Comparison of ENCODE assay signal across 21 cellular contexts in the genomic region with DNA sequence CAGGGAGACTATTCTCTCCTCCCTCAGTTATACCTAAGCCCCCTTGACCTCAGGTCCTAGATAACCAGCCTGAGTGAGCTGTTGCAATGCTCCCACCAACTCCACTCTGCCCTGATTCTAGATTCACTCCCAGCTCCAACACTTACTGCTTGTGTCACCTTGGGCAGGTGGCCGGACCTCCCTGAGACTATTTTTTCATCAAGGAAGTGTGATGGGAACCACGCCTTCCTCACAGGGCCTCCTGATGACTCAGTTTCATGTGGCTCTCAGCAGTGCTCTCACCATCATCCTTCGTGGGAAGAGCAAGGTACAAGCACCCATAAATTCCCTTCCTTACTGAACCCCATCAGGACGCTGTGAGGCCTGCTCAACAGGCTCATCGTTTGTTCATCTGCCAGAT.
"Had no signal": no experiment of that assay in that cellular context is flagged by ENCODE, and none has a peak within 500 bp of the region (broad histone marks: within the 10 kb centered on the region; RNA-seq: fewer than 3 reads in every experiment).

No MANE protein-coding gene starts in this region.

- H3K27me3 ChIP-seq: MG63, SJCRH30 had no signal

- H3K4me3 ChIP-seq: MG63, SJCRH30 had no signal

- H3K27ac ChIP-seq: RWPE1, SJCRH30 had no signal

- H3K4me1 ChIP-seq: SJCRH30 had no signal

- H3K36me3 ChIP-seq: MG63, SJCRH30 had no signal

- ATAC-seq: Panc1, PC-3, SK-N-SH treated with all-trans-retinoic acid at 6 μM for 48 hours had no signal

- DNase-seq: Karpas-422, KG1, MG63, NCI-H1092, NCI-H1105 treated with DMSO at 0.1 percent for 48 hours, NCI-H1417 treated with DMSO at 0.1 percent for 48 hours, NCI-H146, NCI-H1694 treated with DMSO at 0.1 percent for 48 hours, NCI-H1930, NCI-H2081, NCI-H2107, NCI-H2227 treated with DMSO at 0.1 percent for 48 hours, NCI-H524, NCI-H69, NCI-H774, PC-3, SHP77 treated with DMSO at 0.1 percent for 48 hours, SJCRH30 had no signal

- H3K9me3 ChIP-seq: MG63, SJCRH30 had no signal
